Comparison of ENCODE assay signal across 1 cellular context in genomic region chr10:95905897-95906580, GRCh38. TPM values are rescaled to one million over a fixed set of nuclear protein-coding genes. Genes with fewer than 3 reads are reported as not detected.
"Had no signal": no experiment of that assay in that cellular context is flagged by ENCODE, and none has a peak within 500 bp of the region (broad histone marks: within the 10 kb centered on the region; RNA-seq: fewer than 3 reads in every experiment).

No MANE protein-coding gene starts in this region.

RNA-seq across cellular contexts. Expression of gene CC2D2B, which starts 1.7 kb away (rescaled TPM):
- polyA plus RNA-seq: SK-N-SH had no signal
